In genomic region chr1:244057474-244058385, GRCh38 we compare ENCODE assay signal across 24 cellular contexts. TPM values are rescaled to one million over a fixed set of nuclear protein-coding genes. Genes with fewer than 3 reads are reported as not detected.
DNase-seq lines count a peak whose midpoint lies in the region; ATAC-seq and TF ChIP-seq lines count a peak whose summit lies in the region.
"Had no signal": no experiment of that assay in that cellular context is flagged by ENCODE, and none has a peak within 500 bp of the region (broad histone marks: within the 10 kb centered on the region; RNA-seq: fewer than 3 reads in every experiment).

No MANE protein-coding gene starts in this region.

- ATAC-seq in activated B cell treated with CpG ODN at 0.5 μM for 24 hours (ENCODE audit: low read depth) = no peak
- ATAC-seq: activated CD4-positive, CD25-positive, alpha-beta regulatory T cell treated with anti-CD3 and anti-CD28 coated beads, Interleukin-2, amount 50 U/mL, for 24 hours; sciatic nerve had no signal

- no peak overlapping the region for H3K9ac ChIP-seq in skeletal muscle tissue (ENCODE audit: low read depth in 1 of 3, low read length in 3 of 3)

- H3K27me3 Mint-ChIP-seq in activated T-cell treated with anti-CD3 and anti-CD28 coated beads, Interleukin-2, amount 50 U/mL, for 24 hours = no peaks in the 10 kb centered on the region
- no peaks in the 10 kb centered on the region for H3K27me3 Mint-ChIP-seq in activated B cell treated with CpG ODN at 0.5 μM for 24 hours
- H3K27me3 Mint-ChIP-seq: IgD-negative memory B cell had no signal

- peaks cover 22% of the 10 kb centered on the region for H3K4me1 Mint-ChIP-seq in activated T-cell treated with anti-CD3 and anti-CD28 coated beads, Interleukin-2, amount 50 U/mL, for 24 hours (ENCODE audit: low read depth)
- H3K4me1 Mint-ChIP-seq in activated B cell treated with CpG ODN at 0.5 μM for 24 hours = peaks cover 22% of the 10 kb centered on the region

- H3K27ac ChIP-seq in skeletal muscle tissue (ENCODE audit: low read depth, low read length) = peak overlapping the region; percentile 20
- H3K27ac ChIP-seq: C4-2B had no signal

- H3K36me3 Mint-ChIP-seq in activated T-cell treated with anti-CD3 and anti-CD28 coated beads, Interleukin-2, amount 50 U/mL, for 24 hours (ENCODE audit: low read depth) = peaks cover 16% of the 10 kb centered on the region
- H3K36me3 Mint-ChIP-seq in activated B cell treated with CpG ODN at 0.5 μM for 24 hours (ENCODE audit: low read depth) = peaks cover 25% of the 10 kb centered on the region
- H3K36me3 Mint-ChIP-seq: IgD-negative memory B cell had no signal

- DNase-seq in activated T-cell treated with anti-CD3 and anti-CD28 coated beads, Interleukin-2, amount 50 U/mL, for 24 hours = no peak
- DNase-seq in activated T-cell treated with anti-CD3 and anti-CD28 coated beads, Interleukin-2, amount 50 U/mL, for 1 hour = no peak
- DNase-seq in activated B cell treated with CpG ODN at 0.5 μM for 24 hours (no peak), iris pigment epithelial cell (ENCODE audit: low read depth) (peak; percentile 35), HK-2 (ENCODE audit: unreplicated experiment) (no peak), NCI-H345 treated with DMSO at 0.1 percent for 48 hours (lab: John Stamatoyannopoulos, UW; ENCODE audit: unreplicated experiment) (no peak)
- DNase-seq in stimulated activated CD4-positive, alpha-beta T cell treated with anti-CD3 and anti-CD28 coated beads, Interleukin-4, amount 100 ng/mL, for 24 hours = no peak
- DNase-seq: activated naive CD4-positive, alpha-beta T cell treated with Interleukin-2 at 50 U/mL for 16 hours; activated T-cell treated with anti-CD3 and anti-CD28 coated beads, Interleukin-2, amount 50 U/mL, for 48 hours; effector CD8-positive, alpha-beta T cell; foreskin melanocyte; hypothalamus; kidney; NCI-H1105 treated with DMSO at 0.1 percent for 48 hours; NCI-H2107; NCI-H510A treated with DMSO at 0.1 percent for 48 hours; stimulated activated CD4-positive, alpha-beta T cell treated with anti-CD3 and anti-CD28 coated beads, Interleukin-15, amount 100 ng/mL, for 24 hours; stimulated activated CD8-positive, alpha-beta memory T cell treated with anti-CD3 and anti-CD28 coated beads, Interleukin-4, amount 100 ng/mL, for 48 hours; T-helper 9 cell had no signal

- POLR2A ChIA-PET in activated B cell treated with CpG ODN at 0.5 μM for 24 hours (lab: Charles Lee) = interaction anchor here (0.9 to 1.4 kb wide), 4 partner anchors 8 to 20 kb away, joined by 3 to 5 read pairs (median 4); no protein-coding TSS in a partner anchor

- H3K4me3 ChIP-seq in skeletal muscle tissue (ENCODE audit: low read length in 3 of 3) = no peak overlapping the region

- H3K4me3 Mint-ChIP-seq in activated T-cell treated with anti-CD3 and anti-CD28 coated beads, Interleukin-2, amount 50 U/mL, for 24 hours = no peak overlapping the region
- H3K4me3 Mint-ChIP-seq in activated B cell treated with CpG ODN at 0.5 μM for 24 hours = no peak overlapping the region
- H3K4me3 Mint-ChIP-seq: IgD-negative memory B cell had no signal

- CTCF ChIA-PET in activated B cell treated with CpG ODN at 0.5 μM for 24 hours (lab: Charles Lee) = no interaction called here

- H3K27me3 ChIP-seq in skeletal muscle tissue (ENCODE audit: control insufficient read depth in 3 of 3, insufficient read depth in 3 of 3, low read length in 3 of 3) = no peaks in the 10 kb centered on the region

- intact Hi-C loops in activated B cell treated with CpG ODN at 0.5 μM for 24 hours (cut with micrococcal nuclease) = loop anchor here (2.0 to 10.0 kb wide), 2 partner anchors 17 to 1273 kb away; no protein-coding TSS in a partner anchor

- no peaks in the 10 kb centered on the region for H3K9me3 ChIP-seq in skeletal muscle tissue (ENCODE audit: control insufficient read depth in 3 of 3, low read length in 3 of 3)

- H3K9me3 Mint-ChIP-seq in activated T-cell treated with anti-CD3 and anti-CD28 coated beads, Interleukin-2, amount 50 U/mL, for 24 hours = no peaks in the 10 kb centered on the region
- H3K9me3 Mint-ChIP-seq in activated B cell treated with CpG ODN at 0.5 μM for 24 hours = no peaks in the 10 kb centered on the region
- H3K9me3 Mint-ChIP-seq: IgD-negative memory B cell had no signal

- peaks cover 10 to 16% (median 14%) of the 10 kb centered on the region in 3 donors for H3K36me3 ChIP-seq in skeletal muscle tissue (ENCODE audit: control insufficient read depth in 3 of 3, insufficient read depth in 3 of 3, low read length in 3 of 3)

- H3K4me1 ChIP-seq in skeletal muscle tissue (ENCODE audit: control insufficient read depth in 3 of 3, insufficient read depth in 3 of 3, low read length in 3 of 3) = peaks cover 5 to 10% (median 5%) of the 10 kb centered on the region in 3 donors

- peak overlapping the region; percentile 57 for H3K27ac Mint-ChIP-seq in activated T-cell treated with anti-CD3 and anti-CD28 coated beads, Interleukin-2, amount 50 U/mL, for 24 hours
- peak overlapping the region; percentile 35 for H3K27ac Mint-ChIP-seq in activated B cell treated with CpG ODN at 0.5 μM for 24 hours

- no peak for TF ChIP-seq CTCF in activated B cell treated with CpG ODN at 0.5 μM for 24 hours (IDR thresholded peaks at IDR 0.05)

RNA-seq across cellular contexts. Expression of gene ZBTB18, which starts 6.6 kb away (rescaled TPM):
- total RNA-seq in activated B cell treated with CpG ODN at 0.5 μM for 24 hours = 42.5 and 46.7 TPM in 2 replicates
- total RNA-seq in skeletal muscle tissue = 58.5 TPM
